1 cellular context compared by ENCODE assay signal in the genomic region with DNA sequence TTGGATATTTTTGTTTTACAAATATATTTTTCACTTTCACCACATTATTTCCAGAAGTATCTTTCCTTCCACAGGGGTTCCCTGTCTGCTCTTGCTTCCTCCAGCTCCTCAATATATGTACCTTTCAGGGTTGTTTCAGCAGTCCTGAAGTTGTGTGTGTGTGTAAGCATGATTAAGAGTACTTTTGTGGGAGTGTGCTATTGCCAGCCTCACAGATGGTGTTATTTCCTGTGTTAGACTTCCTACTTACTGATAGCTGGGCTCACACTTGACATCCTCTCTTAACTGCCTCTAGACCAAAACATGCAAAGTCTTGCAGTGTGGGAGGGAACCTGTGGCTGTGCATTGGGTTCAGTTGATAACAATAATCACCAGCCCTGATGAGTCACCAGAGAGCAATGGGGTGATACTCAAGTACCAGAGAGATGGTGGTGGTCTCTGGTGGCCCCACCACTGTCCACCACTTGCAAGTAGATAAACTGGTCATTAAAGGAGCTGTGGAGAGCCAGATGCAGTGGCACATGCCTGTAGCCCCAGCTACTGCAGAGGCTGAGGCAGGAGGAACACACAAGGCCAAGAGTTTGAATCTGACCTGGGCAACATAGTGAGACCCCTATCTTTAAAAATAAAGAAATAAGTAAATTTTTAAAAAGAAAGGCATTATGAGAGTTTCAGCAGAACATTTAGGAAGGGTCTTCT.
A peak's percentile ranks its signal among the peaks of the same experiment; 100 is the strongest.
TF ChIP-seq lines count a peak whose summit lies in the region.

No MANE protein-coding gene starts in this region.

TF ChIP-seq in K562, 482 proteins besides CTCF, POLR2A, EP300 and RAD21 (continued from another document and continues in another):
- TF ChIP-seq, protein P1, sequence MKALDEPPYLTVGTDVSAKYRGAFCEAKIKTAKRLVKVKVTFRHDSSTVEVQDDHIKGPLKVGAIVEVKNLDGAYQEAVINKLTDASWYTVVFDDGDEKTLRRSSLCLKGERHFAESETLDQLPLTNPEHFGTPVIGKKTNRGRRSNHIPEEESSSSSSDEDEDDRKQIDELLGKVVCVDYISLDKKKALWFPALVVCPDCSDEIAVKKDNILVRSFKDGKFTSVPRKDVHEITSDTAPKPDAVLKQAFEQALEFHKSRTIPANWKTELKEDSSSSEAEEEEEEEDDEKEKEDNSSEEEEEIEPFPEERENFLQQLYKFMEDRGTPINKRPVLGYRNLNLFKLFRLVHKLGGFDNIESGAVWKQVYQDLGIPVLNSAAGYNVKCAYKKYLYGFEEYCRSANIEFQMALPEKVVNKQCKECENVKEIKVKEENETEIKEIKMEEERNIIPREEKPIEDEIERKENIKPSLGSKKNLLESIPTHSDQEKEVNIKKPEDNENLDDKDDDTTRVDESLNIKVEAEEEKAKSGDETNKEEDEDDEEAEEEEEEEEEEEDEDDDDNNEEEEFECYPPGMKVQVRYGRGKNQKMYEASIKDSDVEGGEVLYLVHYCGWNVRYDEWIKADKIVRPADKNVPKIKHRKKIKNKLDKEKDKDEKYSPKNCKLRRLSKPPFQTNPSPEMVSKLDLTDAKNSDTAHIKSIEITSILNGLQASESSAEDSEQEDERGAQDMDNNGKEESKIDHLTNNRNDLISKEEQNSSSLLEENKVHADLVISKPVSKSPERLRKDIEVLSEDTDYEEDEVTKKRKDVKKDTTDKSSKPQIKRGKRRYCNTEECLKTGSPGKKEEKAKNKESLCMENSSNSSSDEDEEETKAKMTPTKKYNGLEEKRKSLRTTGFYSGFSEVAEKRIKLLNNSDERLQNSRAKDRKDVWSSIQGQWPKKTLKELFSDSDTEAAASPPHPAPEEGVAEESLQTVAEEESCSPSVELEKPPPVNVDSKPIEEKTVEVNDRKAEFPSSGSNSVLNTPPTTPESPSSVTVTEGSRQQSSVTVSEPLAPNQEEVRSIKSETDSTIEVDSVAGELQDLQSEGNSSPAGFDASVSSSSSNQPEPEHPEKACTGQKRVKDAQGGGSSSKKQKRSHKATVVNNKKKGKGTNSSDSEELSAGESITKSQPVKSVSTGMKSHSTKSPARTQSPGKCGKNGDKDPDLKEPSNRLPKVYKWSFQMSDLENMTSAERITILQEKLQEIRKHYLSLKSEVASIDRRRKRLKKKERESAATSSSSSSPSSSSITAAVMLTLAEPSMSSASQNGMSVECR (CRISPR knock-in tag; IDR thresholded peaks at IDR 0.05) = no peak
- TF ChIP-seq ZNF197 (CRISPR knock-in tag; IDR thresholded peaks at IDR 0.05; ENCODE audit: low read depth) (peak; percentile 92), SREBF2 (CRISPR knock-in tag; IDR thresholded peaks at IDR 0.05) (no peak), ZNF444 (CRISPR knock-in tag; IDR thresholded peaks at IDR 0.05) (peak; percentile 45; the same call in 1 of the 2 replicates), RBM39 (optimal IDR thresholded peaks at IDR 0.05; ENCODE audit: low read depth, low read length) (no peak), SREBF1 (IDR thresholded peaks at IDR 0.05; ENCODE audit: borderline replicate concordance, low read depth, low read length) (no peak; the same call in 1 of the 2 replicates), ZNF764 (CRISPR knock-in tag; IDR thresholded peaks at IDR 0.05; ENCODE audit: low read depth) (no peak), CHD1 (IDR thresholded peaks at IDR 0.05; ENCODE audit: low read length) (no peak), MED1 (CRISPR knock-in tag; IDR thresholded peaks at IDR 0.05; ENCODE audit: borderline replicate concordance) (no peak), ATF1 (CRISPR knock-in tag; IDR thresholded peaks at IDR 0.05) (no peak), ATF1 (tag; IDR thresholded peaks at IDR 0.05) (peak; percentile 88), PHTF2 (CRISPR knock-in tag; IDR thresholded peaks at IDR 0.05) (no peak), TSC22D4 (tag; IDR thresholded peaks at IDR 0.05) (no peak), CREM (IDR thresholded peaks at IDR 0.05; ENCODE audit: low read depth) (peak; percentile 82), MCM7 (IDR thresholded peaks at IDR 0.05) (no peak), SMARCA4 (IDR thresholded peaks at IDR 0.05) (peak; percentile 99), FOXJ2 (tag; IDR thresholded peaks at IDR 0.05) (no peak), STAT5A (IDR thresholded peaks at IDR 0.05; ENCODE audit: borderline replicate concordance, low read length) (peak; percentile 91), SPI1 (IDR thresholded peaks at IDR 0.05; ENCODE audit: borderline replicate concordance, low read depth, low read length) (peak; percentile 68), ZNF408 (CRISPR knock-in tag; IDR thresholded peaks at IDR 0.05; ENCODE audit: low read depth) (no peak), CEBPB (tag; IDR thresholded peaks at IDR 0.05) (no peak), ZNF431 (CRISPR knock-in tag; IDR thresholded peaks at IDR 0.05) (no peak), ZC3H8 (IDR thresholded peaks at IDR 0.05) (no peak), SLC30A9 (CRISPR knock-in tag; IDR thresholded peaks at IDR 0.05) (no peak), L3MBTL2 (IDR thresholded peaks at IDR 0.05) (peak; percentile 43; the same call in 1 of the 2 replicates), NCOA4 (IDR thresholded peaks at IDR 0.05; ENCODE audit: partially characterized antibody) (no peak), ZNF212 (CRISPR knock-in tag; IDR thresholded peaks at IDR 0.05) (peak; percentile 25; the same call in 1 of the 2 replicates), FOXP1 (CRISPR knock-in tag; IDR thresholded peaks at IDR 0.05) (no peak), FOXK2 (conservative IDR thresholded peaks at IDR 0.05 in 1 of 2, IDR thresholded peaks at IDR 0.05 in 1 of 2; ENCODE audit: low read depth in 2 of 2) (peak; percentile 65 to 90; a peak in 3 of 4 replicates), HNRNPLL (IDR thresholded peaks at IDR 0.05; ENCODE audit: low read depth, low read length, poor library complexity, severe bottlenecking) (no peak), YBX1 (IDR thresholded peaks at IDR 0.05) (no peak), TBP (optimal IDR thresholded peaks at IDR 0.05; ENCODE audit: low read depth, low read length) (no peak), PRMT5 (CRISPR knock-in tag; IDR thresholded peaks at IDR 0.05) (no peak), JUND (IDR thresholded peaks at IDR 0.05; ENCODE audit: borderline replicate concordance, low read depth, low read length) (peak; percentile 100), JUND (tag; IDR thresholded peaks at IDR 0.05; ENCODE audit: borderline replicate concordance, low read depth, low read length) (peak; percentile 100; the same call in 2 of the 3 replicates), ZNF124 (CRISPR knock-in tag; IDR thresholded peaks at IDR 0.05) (no peak), ILF3 (IDR thresholded peaks at IDR 0.05; ENCODE audit: borderline replicate concordance) (no peak)
- TF ChIP-seq, protein P2, sequence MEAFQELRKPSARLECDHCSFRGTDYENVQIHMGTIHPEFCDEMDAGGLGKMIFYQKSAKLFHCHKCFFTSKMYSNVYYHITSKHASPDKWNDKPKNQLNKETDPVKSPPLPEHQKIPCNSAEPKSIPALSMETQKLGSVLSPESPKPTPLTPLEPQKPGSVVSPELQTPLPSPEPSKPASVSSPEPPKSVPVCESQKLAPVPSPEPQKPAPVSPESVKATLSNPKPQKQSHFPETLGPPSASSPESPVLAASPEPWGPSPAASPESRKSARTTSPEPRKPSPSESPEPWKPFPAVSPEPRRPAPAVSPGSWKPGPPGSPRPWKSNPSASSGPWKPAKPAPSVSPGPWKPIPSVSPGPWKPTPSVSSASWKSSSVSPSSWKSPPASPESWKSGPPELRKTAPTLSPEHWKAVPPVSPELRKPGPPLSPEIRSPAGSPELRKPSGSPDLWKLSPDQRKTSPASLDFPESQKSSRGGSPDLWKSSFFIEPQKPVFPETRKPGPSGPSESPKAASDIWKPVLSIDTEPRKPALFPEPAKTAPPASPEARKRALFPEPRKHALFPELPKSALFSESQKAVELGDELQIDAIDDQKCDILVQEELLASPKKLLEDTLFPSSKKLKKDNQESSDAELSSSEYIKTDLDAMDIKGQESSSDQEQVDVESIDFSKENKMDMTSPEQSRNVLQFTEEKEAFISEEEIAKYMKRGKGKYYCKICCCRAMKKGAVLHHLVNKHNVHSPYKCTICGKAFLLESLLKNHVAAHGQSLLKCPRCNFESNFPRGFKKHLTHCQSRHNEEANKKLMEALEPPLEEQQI (IDR thresholded peaks at IDR 0.05) = peak; percentile 85
- TF ChIP-seq, protein P3, sequence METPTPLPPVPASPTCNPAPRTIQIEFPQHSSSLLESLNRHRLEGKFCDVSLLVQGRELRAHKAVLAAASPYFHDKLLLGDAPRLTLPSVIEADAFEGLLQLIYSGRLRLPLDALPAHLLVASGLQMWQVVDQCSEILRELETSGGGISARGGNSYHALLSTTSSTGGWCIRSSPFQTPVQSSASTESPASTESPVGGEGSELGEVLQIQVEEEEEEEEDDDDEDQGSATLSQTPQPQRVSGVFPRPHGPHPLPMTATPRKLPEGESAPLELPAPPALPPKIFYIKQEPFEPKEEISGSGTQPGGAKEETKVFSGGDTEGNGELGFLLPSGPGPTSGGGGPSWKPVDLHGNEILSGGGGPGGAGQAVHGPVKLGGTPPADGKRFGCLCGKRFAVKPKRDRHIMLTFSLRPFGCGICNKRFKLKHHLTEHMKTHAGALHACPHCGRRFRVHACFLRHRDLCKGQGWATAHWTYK (CRISPR knock-in tag; IDR thresholded peaks at IDR 0.05) = peak; percentile 94
- TF ChIP-seq, protein P4, sequence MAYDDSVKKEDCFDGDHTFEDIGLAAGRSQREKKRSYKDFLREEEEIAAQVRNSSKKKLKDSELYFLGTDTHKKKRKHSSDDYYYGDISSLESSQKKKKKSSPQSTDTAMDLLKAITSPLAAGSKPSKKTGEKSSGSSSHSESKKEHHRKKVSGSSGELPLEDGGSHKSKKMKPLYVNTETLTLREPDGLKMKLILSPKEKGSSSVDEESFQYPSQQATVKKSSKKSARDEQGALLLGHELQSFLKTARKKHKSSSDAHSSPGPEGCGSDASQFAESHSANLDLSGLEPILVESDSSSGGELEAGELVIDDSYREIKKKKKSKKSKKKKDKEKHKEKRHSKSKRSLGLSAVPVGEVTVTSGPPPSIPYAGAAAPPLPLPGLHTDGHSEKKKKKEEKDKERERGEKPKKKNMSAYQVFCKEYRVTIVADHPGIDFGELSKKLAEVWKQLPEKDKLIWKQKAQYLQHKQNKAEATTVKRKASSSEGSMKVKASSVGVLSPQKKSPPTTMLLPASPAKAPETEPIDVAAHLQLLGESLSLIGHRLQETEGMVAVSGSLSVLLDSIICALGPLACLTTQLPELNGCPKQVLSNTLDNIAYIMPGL (CRISPR knock-in tag; IDR thresholded peaks at IDR 0.05) = no peak
- TF ChIP-seq, protein P5, sequence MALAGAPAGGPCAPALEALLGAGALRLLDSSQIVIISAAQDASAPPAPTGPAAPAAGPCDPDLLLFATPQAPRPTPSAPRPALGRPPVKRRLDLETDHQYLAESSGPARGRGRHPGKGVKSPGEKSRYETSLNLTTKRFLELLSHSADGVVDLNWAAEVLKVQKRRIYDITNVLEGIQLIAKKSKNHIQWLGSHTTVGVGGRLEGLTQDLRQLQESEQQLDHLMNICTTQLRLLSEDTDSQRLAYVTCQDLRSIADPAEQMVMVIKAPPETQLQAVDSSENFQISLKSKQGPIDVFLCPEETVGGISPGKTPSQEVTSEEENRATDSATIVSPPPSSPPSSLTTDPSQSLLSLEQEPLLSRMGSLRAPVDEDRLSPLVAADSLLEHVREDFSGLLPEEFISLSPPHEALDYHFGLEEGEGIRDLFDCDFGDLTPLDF (CRISPR knock-in tag; IDR thresholded peaks at IDR 0.05) = no peak
- TF ChIP-seq, protein P6, sequence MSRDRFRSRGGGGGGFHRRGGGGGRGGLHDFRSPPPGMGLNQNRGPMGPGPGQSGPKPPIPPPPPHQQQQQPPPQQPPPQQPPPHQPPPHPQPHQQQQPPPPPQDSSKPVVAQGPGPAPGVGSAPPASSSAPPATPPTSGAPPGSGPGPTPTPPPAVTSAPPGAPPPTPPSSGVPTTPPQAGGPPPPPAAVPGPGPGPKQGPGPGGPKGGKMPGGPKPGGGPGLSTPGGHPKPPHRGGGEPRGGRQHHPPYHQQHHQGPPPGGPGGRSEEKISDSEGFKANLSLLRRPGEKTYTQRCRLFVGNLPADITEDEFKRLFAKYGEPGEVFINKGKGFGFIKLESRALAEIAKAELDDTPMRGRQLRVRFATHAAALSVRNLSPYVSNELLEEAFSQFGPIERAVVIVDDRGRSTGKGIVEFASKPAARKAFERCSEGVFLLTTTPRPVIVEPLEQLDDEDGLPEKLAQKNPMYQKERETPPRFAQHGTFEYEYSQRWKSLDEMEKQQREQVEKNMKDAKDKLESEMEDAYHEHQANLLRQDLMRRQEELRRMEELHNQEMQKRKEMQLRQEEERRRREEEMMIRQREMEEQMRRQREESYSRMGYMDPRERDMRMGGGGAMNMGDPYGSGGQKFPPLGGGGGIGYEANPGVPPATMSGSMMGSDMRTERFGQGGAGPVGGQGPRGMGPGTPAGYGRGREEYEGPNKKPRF (IDR thresholded peaks at IDR 0.05; ENCODE audit: low read depth, low read length) = no peak
- TF ChIP-seq, protein P7, sequence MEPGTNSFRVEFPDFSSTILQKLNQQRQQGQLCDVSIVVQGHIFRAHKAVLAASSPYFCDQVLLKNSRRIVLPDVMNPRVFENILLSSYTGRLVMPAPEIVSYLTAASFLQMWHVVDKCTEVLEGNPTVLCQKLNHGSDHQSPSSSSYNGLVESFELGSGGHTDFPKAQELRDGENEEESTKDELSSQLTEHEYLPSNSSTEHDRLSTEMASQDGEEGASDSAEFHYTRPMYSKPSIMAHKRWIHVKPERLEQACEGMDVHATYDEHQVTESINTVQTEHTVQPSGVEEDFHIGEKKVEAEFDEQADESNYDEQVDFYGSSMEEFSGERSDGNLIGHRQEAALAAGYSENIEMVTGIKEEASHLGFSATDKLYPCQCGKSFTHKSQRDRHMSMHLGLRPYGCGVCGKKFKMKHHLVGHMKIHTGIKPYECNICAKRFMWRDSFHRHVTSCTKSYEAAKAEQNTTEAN (CRISPR knock-in tag; IDR thresholded peaks at IDR 0.05) = no peak
